In genomic region chr5:141245250-141245717, GRCh38 we compare ENCODE assay signal across 8 cellular contexts. TPM values are rescaled to one million over a fixed set of nuclear protein-coding genes. Genes with fewer than 3 reads are reported as not detected.
DNase-seq lines count a peak whose midpoint lies in the region; ATAC-seq and TF ChIP-seq lines count a peak whose summit lies in the region.

PCDHB15 (plus strand) TSS chr5:141245395; CDS start chr5:141245579, 184 bp downstream.

- POLR2A ChIA-PET in AG04449 (lab: Yijun Ruan, JAX), result no interaction called here

- peaks cover 35% of the 10 kb centered on the region for H3K27me3 Mint-ChIP-seq in central memory CD8-positive, alpha-beta T cell
- no peaks in the 10 kb centered on the region for H3K27me3 Mint-ChIP-seq in mesothelial cell of epicardium (ENCODE audit: low read depth)

- no peak for TF ChIP-seq POLR2A in thyroid gland (IDR thresholded peaks at IDR 0.05)

- H3K4me3 Mint-ChIP-seq in central memory CD8-positive, alpha-beta T cell, result peak within 1 kb of the TSS; percentile 23
- H3K4me3 Mint-ChIP-seq in mesothelial cell of epicardium, result peak within 1 kb of the TSS; percentile 46

- no peaks in the 10 kb centered on the region for H3K36me3 Mint-ChIP-seq in central memory CD8-positive, alpha-beta T cell (ENCODE audit: insufficient read depth)
- H3K36me3 Mint-ChIP-seq in mesothelial cell of epicardium, result peaks cover 68% of the 10 kb centered on the region

- H3K4me1 Mint-ChIP-seq in central memory CD8-positive, alpha-beta T cell, result no peaks in the 10 kb centered on the region
- no peaks in the 10 kb centered on the region for H3K4me1 Mint-ChIP-seq in mesothelial cell of epicardium

- ATAC-seq in central memory CD8-positive, alpha-beta T cell (replicated peaks; ENCODE audit: extremely low read depth, poor library complexity, severe bottlenecking), result no peak

- H3K36me3 ChIP-seq in HUES6 (ENCODE audit: control insufficient read depth, insufficient read depth, low read length), result no peaks in the 10 kb centered on the region
- H3K36me3 ChIP-seq in thyroid gland, result no peaks in the 10 kb centered on the region
- H3K36me3 ChIP-seq in SJCRH30, result no peaks in the 10 kb centered on the region

- CTCF ChIA-PET in AG04449 (lab: Yijun Ruan, JAX), result interaction anchor here (0.7 to 2.6 kb wide), 7 partner anchors 13 to 322 kb away, joined by 3 to 13 read pairs (median 3); partner anchors contain the start of gene TAF7

- H3K9ac ChIP-seq in HUES6 (ENCODE audit: low read length), result no peak within 1 kb of the TSS

- H3K4me3 ChIP-seq in AG04449 (ENCODE audit: low read depth, low read length) (peak within 1 kb of the TSS; percentile 6; the same call in 1 of the 2 replicates), HUES6 (ENCODE audit: low read depth, low read length) (peak within 1 kb of the TSS; percentile 51), thyroid gland (replicated peaks in 1 of 3) (no peak within 1 kb of the TSS), SJCRH30 (no peak within 1 kb of the TSS)

- H3K9me3 Mint-ChIP-seq in central memory CD8-positive, alpha-beta T cell, result peaks cover 20% of the 10 kb centered on the region
- peaks cover 71% of the 10 kb centered on the region for H3K9me3 Mint-ChIP-seq in mesothelial cell of epicardium

- no peak within 1 kb of the TSS for H3K27ac Mint-ChIP-seq in central memory CD8-positive, alpha-beta T cell (ENCODE audit: low read depth)
- H3K27ac Mint-ChIP-seq in mesothelial cell of epicardium, result no peak within 1 kb of the TSS

- no peak within 1 kb of the TSS for H3K27ac ChIP-seq in HUES6 (ENCODE audit: low read depth, low read length)
- H3K27ac ChIP-seq in thyroid gland, result no peak within 1 kb of the TSS
- no peak within 1 kb of the TSS for H3K27ac ChIP-seq in SJCRH30

- no peaks in the 10 kb centered on the region for H3K27me3 ChIP-seq in HUES6 (ENCODE audit: control insufficient read depth, insufficient read depth, low read length)
- no peaks in the 10 kb centered on the region for H3K27me3 ChIP-seq in thyroid gland
- H3K27me3 ChIP-seq in SJCRH30, result no peaks in the 10 kb centered on the region

- WGBS in thyroid gland, 2 donors, result 2 to 5% methylated on average over 15 to 16 of the region's 16 CpGs

- TF ChIP-seq CTCF in AG04449 (IDR thresholded peaks at IDR 0.05; ENCODE audit: insufficient read depth, low read length, missing control alignments) (no peak), mesothelial cell of epicardium (IDR thresholded peaks at IDR 0.05; ENCODE audit: unreplicated experiment) (no peak), thyroid gland (IDR thresholded peaks at IDR 0.05) (peak in 3 of 6 experiments; percentile 10 to 18 (median 13))

- H3K9me3 ChIP-seq in HUES6 (ENCODE audit: control insufficient read depth, insufficient read depth, low read depth, low read length) (peaks cover 47% of the 10 kb centered on the region), thyroid gland (no peaks in the 10 kb centered on the region), SJCRH30 (replicated peaks) (peaks cover 23% of the 10 kb centered on the region)

- no peaks in the 10 kb centered on the region for H3K4me1 ChIP-seq in HUES6 (ENCODE audit: control insufficient read depth, insufficient read depth, low read length)
- H3K4me1 ChIP-seq in thyroid gland, result no peaks in the 10 kb centered on the region
- H3K4me1 ChIP-seq in SJCRH30, result no peaks in the 10 kb centered on the region

- intact Hi-C loops in thyroid gland (cut with DNase I), result no loop called here

- DNase-seq in AG04449 (ENCODE audit: low read depth, low spot score) (no peak), mesothelial cell of epicardium (ENCODE audit: low spot score in 2 of 2, unreplicated experiment in 2 of 2) (no peak), thyroid gland (no peak), SJCRH30 (no peak), GM19238 (ENCODE audit: insufficient read length, low spot score) (no peak)
- no peak for DNase-seq in central memory CD8-positive, alpha-beta T cell (ENCODE audit: low spot score in 2 of 2)
- no peak for DNase-seq in activated CD8-positive, alpha-beta memory T cell treated with anti-CD3 and anti-CD28 coated beads, Interleukin-2, amount 50 U/mL, for 4 hours

RNA-seq across cellular contexts. Expression of gene PCDHB15, which starts in this region (rescaled TPM):
- total RNA-seq in mesothelial cell of epicardium, result 2.2 to 2.4 TPM (median 2.3 TPM) in 3 replicates
- total RNA-seq in thyroid gland, result 1 to 10 TPM; 3.8 to 6.8 (median 5.5) TPM
- 0.86 and 0.91 TPM in 2 replicates for total RNA-seq in SJCRH30 (2014; rRNA removed; shearing (Covaris generic))

Comparison
In these comparisons a context has a peak if more than half of its experiments do, and no peak if none do; other contexts are left out.
1. H3K4me3 ChIP-seq: peak in AG04449 (single experiment) and HUES6 (single experiment); none in thyroid gland (0 of 3) and SJCRH30 (single experiment).